ENCODE assay signal across 18 cellular contexts in genomic region chr6:6685249-6685667, GRCh38.
DNase-seq lines count a peak whose midpoint lies in the region; ATAC-seq and TF ChIP-seq lines count a peak whose summit lies in the region.
"Had no signal": no experiment of that assay in that cellular context is flagged by ENCODE, and none has a peak within 500 bp of the region (broad histone marks: within the 10 kb centered on the region; RNA-seq: fewer than 3 reads in every experiment).

No MANE protein-coding gene starts in this region.

- intact Hi-C loops in activated CD4-positive, alpha-beta T cell treated with anti-CD3 and anti-CD28 coated beads, Interleukin-2, amount 10 ng/mL, durations not matched to agents 24 days and 14 days (cut with micrococcal nuclease): loop anchor here (2.0 kb wide), 1 partner anchor 28 kb away; no protein-coding TSS in a partner anchor
- intact Hi-C loops in CD4-positive, alpha-beta memory T cell (cut with micrococcal nuclease): no loop called here

- H3K9me3 ChIP-seq in CD4-positive, alpha-beta memory T cell (ENCODE audit: control insufficient read depth in 1 of 2, low read length in 2 of 2): no peaks in the 10 kb centered on the region
- H3K9me3 ChIP-seq: heart left ventricle, pancreas, tibial nerve had no signal

- peaks cover 2% of the 10 kb centered on the region for H3K27me3 Mint-ChIP-seq in activated CD4-positive, alpha-beta T cell treated with anti-CD3 and anti-CD28 coated beads, Interleukin-2, amount 10 ng/mL, durations not matched to agents 24 days and 14 days
- no peaks in the 10 kb centered on the region for H3K27me3 Mint-ChIP-seq in activated CD4-positive, alpha-beta T cell treated with anti-CD3 and anti-CD28 coated beads, Interleukin-2, amount 10 ng/mL, durations not matched to agents 7 days and 5 days
- H3K27me3 Mint-ChIP-seq in activated naive CD8-positive, alpha-beta T cell treated with anti-CD3 and anti-CD28 coated beads, Interleukin-2, amount 50 U/mL, for 24 hours: peaks cover 7% of the 10 kb centered on the region
- H3K27me3 Mint-ChIP-seq in progenitor cell of endocrine pancreas: no peaks in the 10 kb centered on the region
- H3K27me3 Mint-ChIP-seq in CD4-positive, alpha-beta memory T cell: peaks cover 4 to 7% of the 10 kb centered on the region in 2 donors

- H3K4me1 Mint-ChIP-seq in activated CD4-positive, alpha-beta T cell treated with anti-CD3 and anti-CD28 coated beads, Interleukin-2, amount 10 ng/mL, durations not matched to agents 24 days and 14 days: peaks cover 50% of the 10 kb centered on the region
- peaks cover 76% of the 10 kb centered on the region for H3K4me1 Mint-ChIP-seq in activated CD4-positive, alpha-beta T cell treated with anti-CD3 and anti-CD28 coated beads, Interleukin-2, amount 10 ng/mL, durations not matched to agents 7 days and 5 days
- peaks cover 25% of the 10 kb centered on the region for H3K4me1 Mint-ChIP-seq in activated naive CD8-positive, alpha-beta T cell treated with anti-CD3 and anti-CD28 coated beads, Interleukin-2, amount 50 U/mL, for 24 hours
- peaks cover 61% of the 10 kb centered on the region for H3K4me1 Mint-ChIP-seq in progenitor cell of endocrine pancreas (ENCODE audit: low read depth)
- peaks cover 9 to 16% (median 13%) of the 10 kb centered on the region in 4 donors for H3K4me1 Mint-ChIP-seq in CD4-positive, alpha-beta memory T cell

- CTCF ChIA-PET in activated CD4-positive, alpha-beta T cell treated with anti-CD3 and anti-CD28 coated beads, Interleukin-2, amount 10 ng/mL, durations not matched to agents 7 days and 5 days (lab: Charles Lee): interaction anchor here (1.5 kb wide), 1 partner anchor 17 kb away, joined by 4 read pairs; no protein-coding TSS in a partner anchor
- CTCF ChIA-PET in CD4-positive, alpha-beta memory T cell (lab: Charles Lee; ENCODE audit: partially characterized antibody): interaction anchor here (1.8 kb wide), 1 partner anchor 9 kb away, joined by 6 read pairs; no protein-coding TSS in a partner anchor

- no peak overlapping the region for H3K27ac ChIP-seq in CD4-positive, alpha-beta memory T cell (ENCODE audit: low read depth, low read length)
- H3K27ac ChIP-seq: tibial nerve had no signal

- peak overlapping the region; percentile 59 for H3K27ac Mint-ChIP-seq in activated CD4-positive, alpha-beta T cell treated with anti-CD3 and anti-CD28 coated beads, Interleukin-2, amount 10 ng/mL, durations not matched to agents 24 days and 14 days
- H3K27ac Mint-ChIP-seq in activated CD4-positive, alpha-beta T cell treated with anti-CD3 and anti-CD28 coated beads, Interleukin-2, amount 10 ng/mL, durations not matched to agents 7 days and 5 days: no peak overlapping the region
- H3K27ac Mint-ChIP-seq in activated naive CD8-positive, alpha-beta T cell treated with anti-CD3 and anti-CD28 coated beads, Interleukin-2, amount 50 U/mL, for 24 hours: peak overlapping the region; percentile 16
- peak overlapping the region; percentile 50 for H3K27ac Mint-ChIP-seq in progenitor cell of endocrine pancreas
- H3K27ac Mint-ChIP-seq in CD4-positive, alpha-beta memory T cell: peak overlapping the region in 1 of 7 donors; percentile 51
- H3K27ac Mint-ChIP-seq: endodermal cell had no signal

- DNase-seq in activated CD4-positive, alpha-beta T cell treated with anti-CD3 and anti-CD28 coated beads, Interleukin-2, amount 10 ng/mL, durations not matched to agents 24 days and 14 days: no peak
- DNase-seq in activated CD4-positive, alpha-beta T cell treated with anti-CD3 and anti-CD28 coated beads, Interleukin-2, amount 10 ng/mL, durations not matched to agents 7 days and 5 days: no peak
- DNase-seq in MV-4-11 (lab: John Stamatoyannopoulos, UW): peak; percentile 92
- DNase-seq in activated naive CD8-positive, alpha-beta T cell treated with anti-CD3 and anti-CD28 coated beads, Interleukin-2, amount 50 U/mL, for 24 hours: no peak
- DNase-seq in progenitor cell of endocrine pancreas (ENCODE audit: low spot score, unreplicated experiment): no peak
- no peak for DNase-seq in CD4-positive, alpha-beta memory T cell
- no peak for DNase-seq in anterior cingulate cortex (lab: John Stamatoyannopoulos, UW)
- DNase-seq: 8988T; activated CD4-positive, alpha-beta T cell treated with anti-CD3 and anti-CD28 coated beads, Interleukin-2, amount 50 U/mL, for 4 hours; activated naive CD4-positive, alpha-beta T cell; endodermal cell; heart left ventricle; NCI-H187; NCI-H345; pancreas; stimulated activated naive CD8-positive, alpha-beta T cell treated with anti-CD3 and anti-CD28 coated beads, Interleukin-15, Interleukin-2, amounts not matched to agents 100 U/mL and 50 U/mL, for 24 hours had no signal

- ATAC-seq in activated naive CD8-positive, alpha-beta T cell treated with anti-CD3 and anti-CD28 coated beads, Interleukin-2, amount 50 U/mL, for 24 hours: no peak
- no peak for ATAC-seq in GM19455 (IDR thresholded peaks at IDR 0.05; ENCODE audit: unreplicated experiment)
- ATAC-seq: heart left ventricle, pancreas had no signal

- H3K36me3 Mint-ChIP-seq in activated CD4-positive, alpha-beta T cell treated with anti-CD3 and anti-CD28 coated beads, Interleukin-2, amount 10 ng/mL, durations not matched to agents 24 days and 14 days (ENCODE audit: low read depth): no peaks in the 10 kb centered on the region
- peaks cover 7% of the 10 kb centered on the region for H3K36me3 Mint-ChIP-seq in activated CD4-positive, alpha-beta T cell treated with anti-CD3 and anti-CD28 coated beads, Interleukin-2, amount 10 ng/mL, durations not matched to agents 7 days and 5 days (ENCODE audit: low read depth)
- H3K36me3 Mint-ChIP-seq in activated naive CD8-positive, alpha-beta T cell treated with anti-CD3 and anti-CD28 coated beads, Interleukin-2, amount 50 U/mL, for 24 hours (ENCODE audit: low read depth): no peaks in the 10 kb centered on the region
- no peaks in the 10 kb centered on the region for H3K36me3 Mint-ChIP-seq in progenitor cell of endocrine pancreas (ENCODE audit: insufficient read depth)
- no peaks in the 10 kb centered on the region for H3K36me3 Mint-ChIP-seq in CD4-positive, alpha-beta memory T cell

- no peak overlapping the region for H3K4me3 ChIP-seq in CD4-positive, alpha-beta memory T cell (ENCODE audit: low read length in 2 of 2)
- H3K4me3 ChIP-seq: heart left ventricle, pancreas, tibial nerve had no signal

- POLR2A ChIA-PET in activated CD4-positive, alpha-beta T cell treated with anti-CD3 and anti-CD28 coated beads, Interleukin-2, amount 10 ng/mL, durations not matched to agents 7 days and 5 days (lab: Charles Lee): no interaction called here
- POLR2A ChIA-PET in CD4-positive, alpha-beta memory T cell (lab: Charles Lee; ENCODE audit: partially characterized antibody): no interaction called here

- no peaks in the 10 kb centered on the region for H3K9me3 Mint-ChIP-seq in activated CD4-positive, alpha-beta T cell treated with anti-CD3 and anti-CD28 coated beads, Interleukin-2, amount 10 ng/mL, durations not matched to agents 24 days and 14 days
- H3K9me3 Mint-ChIP-seq in activated CD4-positive, alpha-beta T cell treated with anti-CD3 and anti-CD28 coated beads, Interleukin-2, amount 10 ng/mL, durations not matched to agents 7 days and 5 days: peaks cover 5% of the 10 kb centered on the region
- no peaks in the 10 kb centered on the region for H3K9me3 Mint-ChIP-seq in activated naive CD8-positive, alpha-beta T cell treated with anti-CD3 and anti-CD28 coated beads, Interleukin-2, amount 50 U/mL, for 24 hours
- no peaks in the 10 kb centered on the region for H3K9me3 Mint-ChIP-seq in progenitor cell of endocrine pancreas (ENCODE audit: low read depth)
- no peaks in the 10 kb centered on the region for H3K9me3 Mint-ChIP-seq in CD4-positive, alpha-beta memory T cell
- H3K9me3 Mint-ChIP-seq: endodermal cell had no signal

- H3K27me3 ChIP-seq in CD4-positive, alpha-beta memory T cell (ENCODE audit: insufficient read depth, low read length): no peaks in the 10 kb centered on the region
- H3K27me3 ChIP-seq: heart left ventricle, pancreas, tibial nerve had no signal

- H3K4me3 Mint-ChIP-seq in activated CD4-positive, alpha-beta T cell treated with anti-CD3 and anti-CD28 coated beads, Interleukin-2, amount 10 ng/mL, durations not matched to agents 24 days and 14 days: no peak overlapping the region
- no peak overlapping the region for H3K4me3 Mint-ChIP-seq in activated CD4-positive, alpha-beta T cell treated with anti-CD3 and anti-CD28 coated beads, Interleukin-2, amount 10 ng/mL, durations not matched to agents 7 days and 5 days
- no peak overlapping the region for H3K4me3 Mint-ChIP-seq in activated naive CD8-positive, alpha-beta T cell treated with anti-CD3 and anti-CD28 coated beads, Interleukin-2, amount 50 U/mL, for 24 hours
- H3K4me3 Mint-ChIP-seq in progenitor cell of endocrine pancreas (ENCODE audit: low read depth): no peak overlapping the region
- no peak overlapping the region for H3K4me3 Mint-ChIP-seq in CD4-positive, alpha-beta memory T cell
- H3K4me3 Mint-ChIP-seq: endodermal cell had no signal

- peaks cover 9% of the 10 kb centered on the region for H3K4me1 ChIP-seq in CD4-positive, alpha-beta memory T cell (ENCODE audit: insufficient read depth, low read length)

- TF ChIP-seq CTCF in progenitor cell of endocrine pancreas (IDR thresholded peaks at IDR 0.05; ENCODE audit: unreplicated experiment): no peak

- no peaks in the 10 kb centered on the region for H3K36me3 ChIP-seq in CD4-positive, alpha-beta memory T cell (ENCODE audit: insufficient read depth, low read length)
- H3K36me3 ChIP-seq: heart left ventricle, pancreas, tibial nerve had no signal
